In genomic region chr1:226730826-226731225, GRCh38 we compare ENCODE assay signal across 15 cellular contexts. TPM values are rescaled to one million over a fixed set of nuclear protein-coding genes. Genes with fewer than 3 reads are reported as not detected.
A peak's percentile ranks its signal among the peaks of the same experiment; 100 is the strongest.
DNase-seq lines count a peak whose midpoint lies in the region; ATAC-seq, FAIRE-seq and TF ChIP-seq lines count a peak whose summit lies in the region.
"Had no signal": no experiment of that assay in that cellular context is flagged by ENCODE, and none has a peak within 500 bp of the region (broad histone marks: within the 10 kb centered on the region; RNA-seq: fewer than 3 reads in every experiment).

No MANE protein-coding gene starts in this region.

- TF ChIP-seq EP300 in GM12878 (IDR thresholded peaks at IDR 0.05; ENCODE audit: borderline replicate concordance in 1 of 2, control insufficient read depth in 1 of 2, low read depth in 2 of 2, low read length in 2 of 2) = no peak

- SMC1A ChIA-PET in GM12878 (lab: Charles Lee; ENCODE audit: uncharacterized antibody, unreplicated experiment) = interaction anchor here (0.6 to 3.1 kb wide), 13 partner anchors 10 to 90 kb away, joined by 3 to 21 read pairs (median 7); partner anchors contain the start of gene ITPKB

- peaks cover 22 to 94% (median 44%) of the 10 kb centered on the region in 3 donors for H3K36me3 Mint-ChIP-seq in CD8-positive, alpha-beta memory T cell
- H3K36me3 Mint-ChIP-seq in IgD-negative memory B cell = peaks cover 7% of the 10 kb centered on the region
- peaks cover 37% of the 10 kb centered on the region for H3K36me3 Mint-ChIP-seq in natural killer cell treated with Interleukin-12 subunit alpha and Interleukin-12 subunit beta and Interleukin-15 and Interleukin-18, amount 100 ng/mL, for 72 hours

- ATAC-seq in GM12878 = no peak
- no peak for ATAC-seq in natural killer cell treated with Interleukin-12 subunit alpha and Interleukin-12 subunit beta and Interleukin-15 and Interleukin-18, amount 100 ng/mL, for 72 hours
- ATAC-seq in HG02759 (IDR thresholded peaks at IDR 0.05; ENCODE audit: unreplicated experiment) = no peak

- TF ChIP-seq RAD21 in GM12878 (IDR thresholded peaks at IDR 0.05; ENCODE audit: insufficient read depth, low read depth, low read length) = no peak

- H2AFZ ChIP-seq in GM12878 (ENCODE audit: control insufficient read depth, low read depth, low read length) = no peak overlapping the region

- H3K9ac ChIP-seq in GM12878 (ENCODE audit: control insufficient read depth, insufficient read depth, low read length) = peak overlapping the region; percentile 24; the same call in 1 of the 2 replicates

- H3K27ac ChIP-seq in CD8-positive, alpha-beta memory T cell (ENCODE audit: low read depth, low read length) = no peak overlapping the region
- peak overlapping the region; percentile 59; the same call in 1 of the 2 replicates for H3K27ac ChIP-seq in GM12878 (ENCODE audit: control insufficient read depth, insufficient read depth)

- WGBS in GM12878 (ENCODE audit: insufficient coverage, insufficient replicate concordance, low lambda C conversion rate, missing lambda C conversion rate) = 48% methylated on average over 3 of the region's 3 CpGs

- RAD21 ChIA-PET in GM12878 (lab: Charles Lee; ENCODE audit: unreplicated experiment) = interaction anchor here (0.6 to 3.0 kb wide), 9 partner anchors 9 to 95 kb away, joined by 3 to 17 read pairs (median 9); partner anchors contain the start of gene ITPKB

- in situ Hi-C loops in GM12878 (cut with MboI) = loop anchor here (10.0 kb wide), 1 partner anchor 94 kb away; no protein-coding TSS in a partner anchor

- no peaks in the 10 kb centered on the region for H3K9me3 ChIP-seq in CD8-positive, alpha-beta memory T cell (ENCODE audit: low read length)
- H3K9me3 ChIP-seq in GM12878 (replicated peaks; ENCODE audit: control insufficient read depth, insufficient read depth, low read length) = no peaks in the 10 kb centered on the region

- intact Hi-C loops in GM12878 (cut with micrococcal nuclease; ENCODE audit: unreplicated experiment) = loop anchor here (10.0 kb wide), 1 partner anchor 326 kb away; the partner anchor contains the start of gene PARP1

- no peaks in the 10 kb centered on the region for H4K20me1 ChIP-seq in GM12878 (ENCODE audit: control insufficient read depth, insufficient read depth)

- FAIRE-seq in GM12878 (lab: Jason Lieb, UNC) = no peak
- FAIRE-seq: G401.6, kidney had no signal

- H3K27me3 ChIP-seq in CD8-positive, alpha-beta memory T cell (ENCODE audit: insufficient read depth, low read length, poor library complexity, severe bottlenecking) = no peaks in the 10 kb centered on the region
- no peaks in the 10 kb centered on the region for H3K27me3 ChIP-seq in GM12878 (replicated peaks in 1 of 2; ENCODE audit: control insufficient read depth in 2 of 2, insufficient read depth in 2 of 2, low read length in 1 of 2)

- H3K4me1 Mint-ChIP-seq in CD8-positive, alpha-beta memory T cell = peaks cover 89 to 100% (median 99%) of the 10 kb centered on the region in 3 donors
- peaks cover 66 to 83% (median 71%) of the 10 kb centered on the region in 3 donors for H3K4me1 Mint-ChIP-seq in IgD-negative memory B cell
- peaks cover 77 to 88% of the 10 kb centered on the region in 2 donors for H3K4me1 Mint-ChIP-seq in natural killer cell treated with Interleukin-12 subunit alpha and Interleukin-12 subunit beta and Interleukin-15 and Interleukin-18, amount 100 ng/mL, for 72 hours (ENCODE audit: low read depth in 2 of 2)

- H3K79me2 ChIP-seq in GM12878 (ENCODE audit: control insufficient read depth, insufficient read depth, low read length) = peaks cover 96% of the 10 kb centered on the region

- H3K36me3 ChIP-seq in CD8-positive, alpha-beta memory T cell (ENCODE audit: insufficient read depth, low read length) = peaks cover 22% of the 10 kb centered on the region
- H3K36me3 ChIP-seq in GM12878 (ENCODE audit: control insufficient read depth in 2 of 2, insufficient read depth in 2 of 2, low read length in 1 of 2) = peaks cover 0 to 24% of the 10 kb centered on the region in 2 experiments

- TF ChIP-seq CTCF in GM12878 (IDR thresholded peaks at IDR 0.05 in 2 of 3, conservative IDR thresholded peaks at IDR 0.05 in 1 of 3; ENCODE audit: control insufficient read depth in 2 of 3, extremely low read depth in 1 of 3, insufficient read depth in 1 of 3, low read depth in 3 of 3, low read length in 3 of 3) = no peak

- H3K4me1 ChIP-seq in CD8-positive, alpha-beta memory T cell (ENCODE audit: insufficient read depth, low read length) = peaks cover 65% of the 10 kb centered on the region
- H3K4me1 ChIP-seq in GM12878 (ENCODE audit: control insufficient read depth, insufficient read depth, low read length) = peaks cover 37% of the 10 kb centered on the region

- DNase-seq in CD8-positive, alpha-beta memory T cell = peak in 1 of 5 donors; percentile 55
- DNase-seq in GM12878 (ENCODE audit: low read depth, low spot score) = no peak
- no peak for DNase-seq in natural killer cell treated with Interleukin-12 subunit alpha and Interleukin-12 subunit beta and Interleukin-15 and Interleukin-18, amount 100 ng/mL, for 72 hours (ENCODE audit: low spot score)
- no peak for DNase-seq in NCI-H69 (lab: John Stamatoyannopoulos, UW)
- no peak for DNase-seq in DMS53 treated with DMSO at 0.1 percent for 48 hours (lab: John Stamatoyannopoulos, UW; ENCODE audit: unreplicated experiment)
- no peak for DNase-seq in NK-92 (lab: John Stamatoyannopoulos, UW; ENCODE audit: unreplicated experiment)
- DNase-seq: C1 segment of cervical spinal cord; H9; Kasumi-1; kidney; NCI-H1930; stimulated activated CD4-positive, alpha-beta T cell treated with anti-CD3 and anti-CD28 coated beads, Interleukin-1b, Interleukin-23, amount 100 ng/mL, for 48 hours had no signal

- peak overlapping the region; percentile 65 for H3K4me3 ChIP-seq in CD8-positive, alpha-beta memory T cell (ENCODE audit: low read length)
- H3K4me3 ChIP-seq in GM12878 = peak overlapping the region; percentile 65

- TF ChIP-seq POLR2A in GM12878 (IDR thresholded peaks at IDR 0.05; ENCODE audit: low read depth, low read length) = no peak

- CTCF ChIA-PET in CD8-positive, alpha-beta memory T cell (lab: Charles Lee) = interaction anchor here (0.7 to 3.2 kb wide), 5 partner anchors 8 to 93 kb away, joined by 3 to 18 read pairs (median 3); no protein-coding TSS in a partner anchor
- CTCF ChIA-PET in GM12878 (lab: Yijun Ruan, JAX) = interaction anchor here (1.2 to 2.2 kb wide), 6 partner anchors 9 to 97 kb away, joined by 3 to 6 read pairs (median 5); no protein-coding TSS in a partner anchor

- TSS peak; percentile 3 for BruUV-seq in GM12878 (replicated peaks; lab: Mats Ljungman, UMichigan)

- H3K27me3 Mint-ChIP-seq in CD8-positive, alpha-beta memory T cell = no peaks in the 10 kb centered on the region
- H3K27me3 Mint-ChIP-seq in IgD-negative memory B cell = no peaks in the 10 kb centered on the region
- no peaks in the 10 kb centered on the region for H3K27me3 Mint-ChIP-seq in natural killer cell treated with Interleukin-12 subunit alpha and Interleukin-12 subunit beta and Interleukin-15 and Interleukin-18, amount 100 ng/mL, for 72 hours

- POLR2A ChIA-PET in CD8-positive, alpha-beta memory T cell (lab: Charles Lee) = interaction anchor here (1.1 to 2.0 kb wide), 3 partner anchors 8 to 51 kb away, joined by 3 to 8 read pairs (median 4); partner anchors contain the start of gene ITPKB
- POLR2A ChIA-PET in GM12878 (lab: Charles Lee) = interaction anchor here (0.9 to 3.0 kb wide), 10 partner anchors 9 to 94 kb away, joined by 3 to 20 read pairs (median 6); partner anchors contain the start of gene ITPKB

- H3K27ac Mint-ChIP-seq in CD8-positive, alpha-beta memory T cell = peak overlapping the region; percentile 89 to 100 (median 95)
- peak overlapping the region; percentile 29 to 53 (median 41) for H3K27ac Mint-ChIP-seq in IgD-negative memory B cell
- H3K27ac Mint-ChIP-seq in natural killer cell treated with Interleukin-12 subunit alpha and Interleukin-12 subunit beta and Interleukin-15 and Interleukin-18, amount 100 ng/mL, for 72 hours = peak overlapping the region; percentile 64 to 88
- H3K27ac Mint-ChIP-seq: H9 had no signal

- H3K9me3 Mint-ChIP-seq in CD8-positive, alpha-beta memory T cell = no peaks in the 10 kb centered on the region
- no peaks in the 10 kb centered on the region for H3K9me3 Mint-ChIP-seq in IgD-negative memory B cell
- no peaks in the 10 kb centered on the region for H3K9me3 Mint-ChIP-seq in natural killer cell treated with Interleukin-12 subunit alpha and Interleukin-12 subunit beta and Interleukin-15 and Interleukin-18, amount 100 ng/mL, for 72 hours
- H3K9me3 Mint-ChIP-seq: H9 had no signal

- peak overlapping the region; percentile 85 for H3K4me2 ChIP-seq in GM12878 (ENCODE audit: control insufficient read depth, insufficient read depth)

- peak overlapping the region; percentile 88 to 100 (median 96) for H3K4me3 Mint-ChIP-seq in CD8-positive, alpha-beta memory T cell
- H3K4me3 Mint-ChIP-seq in IgD-negative memory B cell = peak overlapping the region; percentile 64 to 91 (median 69)
- H3K4me3 Mint-ChIP-seq in natural killer cell treated with Interleukin-12 subunit alpha and Interleukin-12 subunit beta and Interleukin-15 and Interleukin-18, amount 100 ng/mL, for 72 hours = peak overlapping the region; percentile 86
- H3K4me3 Mint-ChIP-seq: H9 had no signal

TF ChIP-seq in GM12878, 131 proteins besides CTCF, POLR2A, EP300 and RAD21:
- TF ChIP-seq ZNF622 (IDR thresholded peaks at IDR 0.05) = no peak

RNA-seq across cellular contexts. Expression of gene ITPKB, which starts 8.3 kb away (rescaled TPM):
- total RNA-seq in CD8-positive, alpha-beta memory T cell = 10 to 100 TPM; 37.7 to 39.6 TPM
- polyA plus RNA-seq in CD8-positive, alpha-beta memory T cell = 50.1 TPM
- polyA plus RNA-seq in IgD-negative memory B cell (20.4 TPM), GM12878 (2011; rRNA removed) (8.8 and 11.6 TPM in 2 replicates), GM12878 (2014; fragmentation: Illumina TruSeq; extraction: Trizol) (8.8 and 14.7 TPM in 2 replicates), GM12878 (2014; fragmentation: Nextera tagmentation; extraction: Ambion mirVana) (1 to 10 TPM; 1.3 TPM), GM12878 (2014; rRNA removed) (20.3 and 20.9 TPM in 2 replicates), GM12878 (2016; fragmentation: Nextera tagmentation; extraction: Ambion mirVana) (1 to 10 TPM; 2.2 to 5.2 TPM)
- total RNA-seq in GM12878 (2013; cell fraction: nucleolus; rRNA removed) = 128 and 140 TPM in 2 replicates
- total RNA-seq in GM12878 (2014; rRNA removed) (16.5 and 17.5 TPM in 2 replicates), GM12878 (2014; rRNA removed; fragmentation: Illumina TruSeq; extraction: Trizol) (14.2 and 14.6 TPM in 2 replicates), GM12878 (2021) (34.4 and 38.7 TPM in 2 replicates)
- 4.5 TPM for polyA plus RNA-seq in GM12878 (2011; ENCODE audit: low read depth)
- 12.4 and 12.8 TPM in 2 replicates for polyA plus RNA-seq in GM12878 (2011; cell fraction: cytosol; rRNA removed)
- 20.1 and 27.3 TPM in 2 replicates for polyA plus RNA-seq in GM12878 (2011; cell fraction: nucleus; rRNA removed)
- polyA plus RNA-seq in GM12878 (2012) = 10.6 and 14.4 TPM in 2 replicates
- 18.1 and 33.2 TPM in 2 replicates for polyA minus RNA-seq in GM12878 (2011; rRNA and poly(A)+ RNA removed)
- polyA minus RNA-seq in GM12878 (2011; cell fraction: cytosol; rRNA and poly(A)+ RNA removed) = 11.4 and 12.6 TPM in 2 replicates
- 28.3 and 47.7 TPM in 2 replicates for polyA minus RNA-seq in GM12878 (2011; cell fraction: nucleus; rRNA and poly(A)+ RNA removed)
- 10 to 100 TPM; 27.2 to 35.2 TPM for total RNA-seq in natural killer cell treated with Interleukin-12 subunit alpha and Interleukin-12 subunit beta and Interleukin-15 and Interleukin-18, amount 100 ng/mL, for 72 hours

Comparison
In these comparisons a context has a peak if more than half of its experiments do, and no peak if none do; other contexts are left out.
1. H3K27ac Mint-ChIP-seq: peak in every context shown above with its lines; median percentile 95 in CD8-positive, alpha-beta memory T cell; 76 in natural killer cell treated with Interleukin-12 subunit alpha and Interleukin-12 subunit beta and Interleukin-15 and Interleukin-18, amount 100 ng/mL, for 72 hours; 41 in IgD-negative memory B cell.